In genomic region chr7:30430777-30431176, GRCh38 we compare ENCODE assay signal across 12 cellular contexts. TPM values are rescaled to one million over a fixed set of nuclear protein-coding genes. Genes with fewer than 3 reads are reported as not detected.
DNase-seq lines count a peak whose midpoint lies in the region; ATAC-seq and TF ChIP-seq lines count a peak whose summit lies in the region.
"Had no signal": no experiment of that assay in that cellular context is flagged by ENCODE, and none has a peak within 500 bp of the region (broad histone marks: within the 10 kb centered on the region; RNA-seq: fewer than 3 reads in every experiment).

No MANE protein-coding gene starts in this region.

- no peaks in the 10 kb centered on the region for H3K9me3 Mint-ChIP-seq in IgD-negative memory B cell
- H3K9me3 Mint-ChIP-seq: immature natural killer cell, neural progenitor cell had no signal

- H3K4me1 ChIP-seq in BLaER1 treated with 17β-estradiol and CSF1 and Interleukin-3, amounts not matched to agents 10 nM and 100 nM: peaks cover 73 to 99% (median 81%) of the 10 kb centered on the region in 10 experiments
- H3K4me1 ChIP-seq in mucosa of descending colon (ENCODE audit: low read depth): peaks cover 52% of the 10 kb centered on the region

- peak overlapping the region in 1 of 3 donors; percentile 30 for H3K27ac Mint-ChIP-seq in IgD-negative memory B cell
- H3K27ac Mint-ChIP-seq: neural progenitor cell had no signal

- peak overlapping the region; percentile 1 to 53 (median 32); a peak in 13 of 22 replicates for H3K27ac ChIP-seq in BLaER1 treated with 17β-estradiol and CSF1 and Interleukin-3, amounts not matched to agents 10 nM and 100 nM
- H3K27ac ChIP-seq: neural progenitor cell had no signal

- peak overlapping the region; percentile 72 to 92 (median 84) for H3K4me2 ChIP-seq in BLaER1 treated with 17β-estradiol and CSF1 and Interleukin-3, amounts not matched to agents 10 nM and 100 nM
- H3K4me2 ChIP-seq: neural progenitor cell had no signal

- no peak for TF ChIP-seq CTCF in mucosa of descending colon (IDR thresholded peaks at IDR 0.05)

- no peaks in the 10 kb centered on the region; a peak in 1 of 22 replicates for H4K20me1 ChIP-seq in BLaER1 treated with 17β-estradiol and CSF1 and Interleukin-3, amounts not matched to agents 10 nM and 100 nM

- H3K27me3 ChIP-seq in BLaER1 treated with 17β-estradiol and CSF1 and Interleukin-3, amounts not matched to agents 10 nM and 100 nM: no peaks in the 10 kb centered on the region
- H3K27me3 ChIP-seq: neural progenitor cell had no signal

- H3K9ac ChIP-seq in BLaER1 treated with 17β-estradiol and CSF1 and Interleukin-3, amounts not matched to agents 10 nM and 100 nM: peak overlapping the region in 3 of 11 experiments; percentile 5 to 32 (median 29); a peak in 3 of 22 replicates
- H3K9ac ChIP-seq: neural progenitor cell had no signal

- H3K36me3 Mint-ChIP-seq in IgD-negative memory B cell: peaks cover 11% of the 10 kb centered on the region

- peak; percentile 13; the same call in 1 of the 3 replicates for ATAC-seq in SK-N-SH treated with all-trans-retinoic acid at 6 μM for 48 hours
- ATAC-seq in mucosa of descending colon: peak; percentile 24

- peaks cover 51 to 61% (median 54%) of the 10 kb centered on the region in 3 donors for H3K4me1 Mint-ChIP-seq in IgD-negative memory B cell

- DNase-seq in mucosa of descending colon: peak in 2 of 3 donors; percentile 43 to 56
- no peak for DNase-seq in COLO668 (lab: John Stamatoyannopoulos, UW; ENCODE audit: unreplicated experiment)
- no peak for DNase-seq in activated CD4-positive, CD25-positive, alpha-beta regulatory T cell (lab: John Stamatoyannopoulos, UW)
- no peak for DNase-seq in NCI-H1092 treated with DMSO at 0.1 percent for 48 hours (lab: John Stamatoyannopoulos, UW)
- DNase-seq in HK-2 (ENCODE audit: unreplicated experiment): no peak
- DNase-seq: central memory CD4-positive, alpha-beta T cell; immature natural killer cell; stimulated activated naive CD4-positive, alpha-beta T cell treated with Interleukin-2 at 50 U/mL for 16 hours had no signal

- H3K36me3 ChIP-seq in BLaER1 treated with 17β-estradiol and CSF1 and Interleukin-3, amounts not matched to agents 10 nM and 100 nM: peaks cover 0 to 63% (median 28%) of the 10 kb centered on the region in 11 experiments; a peak in 18 of 22 replicates
- H3K36me3 ChIP-seq in mucosa of descending colon (ENCODE audit: low read depth): no peaks in the 10 kb centered on the region
- H3K36me3 ChIP-seq: neural progenitor cell had no signal

- intact Hi-C loops in mucosa of descending colon (cut with DNase I, micrococcal nuclease): no loop called here

- H3K27me3 Mint-ChIP-seq in IgD-negative memory B cell: no peaks in the 10 kb centered on the region

- H3K4me3 ChIP-seq in BLaER1 treated with 17β-estradiol and CSF1 and Interleukin-3, amounts not matched to agents 10 nM and 100 nM: peak overlapping the region in 1 of 10 experiments; percentile 25; a peak in 2 of 20 replicates
- no peak overlapping the region for H3K4me3 ChIP-seq in mucosa of descending colon
- H3K4me3 ChIP-seq: neural progenitor cell had no signal

- H3K9me3 ChIP-seq in BLaER1 treated with 17β-estradiol and CSF1 and Interleukin-3, amounts not matched to agents 10 nM and 100 nM (replicated peaks in 1 of 11): peaks cover 0 to 10% (median 9%) of the 10 kb centered on the region in 11 experiments; a peak in 14 of 22 replicates
- H3K9me3 ChIP-seq in mucosa of descending colon: no peaks in the 10 kb centered on the region

- peak overlapping the region in 3 of 4 donors; percentile 27 to 70 (median 59) for H3K4me3 Mint-ChIP-seq in IgD-negative memory B cell
- H3K4me3 Mint-ChIP-seq: immature natural killer cell, neural progenitor cell had no signal

TF ChIP-seq in SK-N-SH treated with all-trans-retinoic acid at 6 μM for 48 hours, 23 proteins besides CTCF, POLR2A, EP300 and RAD21:
- TF ChIP-seq GLIS3 (CRISPR knock-in tag; IDR thresholded peaks at IDR 0.05) (no peak), BACH2 (CRISPR knock-in tag; IDR thresholded peaks at IDR 0.05; ENCODE audit: borderline replicate concordance) (no peak), TCF4 (CRISPR knock-in tag; IDR thresholded peaks at IDR 0.05; ENCODE audit: borderline replicate concordance) (no peak)

RNA-seq across cellular contexts. Expression of gene NOD1, which starts 47.8 kb away (rescaled TPM):
- 13.5 TPM for polyA plus RNA-seq in IgD-negative memory B cell
- 10 to 100 TPM; 13.2 to 14.4 (median 13.2) TPM for total RNA-seq in mucosa of descending colon

Comparison
In these comparisons a context has a peak if more than half of its experiments do, and no peak if none do; other contexts are left out.
1. DNase-seq: peak in mucosa of descending colon (2 of 3); none in COLO668 (single experiment), activated CD4-positive, CD25-positive, alpha-beta regulatory T cell (0 of 4), NCI-H1092 treated with DMSO at 0.1 percent for 48 hours (single experiment) and HK-2 (single experiment).